ENCODE assay signal across 1 cellular context in genomic region chr2:174963437-174964400, GRCh38.
TF ChIP-seq lines count a peak whose summit lies in the region.

No MANE protein-coding gene starts in this region.

TF ChIP-seq in H1, 55 proteins besides CTCF, POLR2A, EP300 and RAD21:
- TF ChIP-seq RNF2 (IDR thresholded peaks at IDR 0.05; ENCODE audit: borderline replicate concordance, low read depth, low read length, missing control alignments, poor library complexity, severe bottlenecking) (no peak), SIRT6 (IDR thresholded peaks at IDR 0.05; ENCODE audit: low read length) (no peak), SUZ12 (IDR thresholded peaks at IDR 0.05; ENCODE audit: low read length) (no peak), CREB1 (IDR thresholded peaks at IDR 0.05) (no peak), BRCA1 (IDR thresholded peaks at IDR 0.05; ENCODE audit: low read depth, low read length) (no peak), ATF3 (IDR thresholded peaks at IDR 0.05; ENCODE audit: insufficient read depth, low read depth, low read length) (no peak), RBBP5 (IDR thresholded peaks at IDR 0.05; ENCODE audit: borderline replicate concordance, low read depth, low read length) (no peak), MAX (IDR thresholded peaks at IDR 0.05) (no peak), CBX5 (IDR thresholded peaks at IDR 0.05; ENCODE audit: low read depth, low read length) (no peak), JUND (IDR thresholded peaks at IDR 0.05; ENCODE audit: low read length) (no peak), TEAD4 (IDR thresholded peaks at IDR 0.05; ENCODE audit: low read depth, low read length) (no peak), MAFK (IDR thresholded peaks at IDR 0.05; ENCODE audit: low read depth, low read length) (no peak), HDAC2 (IDR thresholded peaks at IDR 0.05; ENCODE audit: borderline replicate concordance in 1 of 2, low read depth in 2 of 2, low read length in 2 of 2) (no peak), USF2 (IDR thresholded peaks at IDR 0.05; ENCODE audit: low read length) (no peak), CHD1 (IDR thresholded peaks at IDR 0.05; ENCODE audit: low read depth, low read length) (no peak), KDM5A (IDR thresholded peaks at IDR 0.05; ENCODE audit: low read length) (no peak), YY1 (IDR thresholded peaks at IDR 0.05; ENCODE audit: low read depth, low read length) (no peak), CHD7 (IDR thresholded peaks at IDR 0.05; ENCODE audit: insufficient replicate concordance, low read length) (no peak), SIN3A (conservative IDR thresholded peaks at IDR 0.05 in 1 of 2, IDR thresholded peaks at IDR 0.05 in 1 of 2; ENCODE audit: low read depth in 1 of 2, low read length in 2 of 2) (no peak), CTBP2 (IDR thresholded peaks at IDR 0.05; ENCODE audit: borderline replicate concordance, insufficient read depth, insufficient read length, low read length) (no peak)
TF ChIP-seq in H1: peak in this region for 0.
